16 cellular contexts compared by ENCODE assay signal in the genomic region with DNA sequence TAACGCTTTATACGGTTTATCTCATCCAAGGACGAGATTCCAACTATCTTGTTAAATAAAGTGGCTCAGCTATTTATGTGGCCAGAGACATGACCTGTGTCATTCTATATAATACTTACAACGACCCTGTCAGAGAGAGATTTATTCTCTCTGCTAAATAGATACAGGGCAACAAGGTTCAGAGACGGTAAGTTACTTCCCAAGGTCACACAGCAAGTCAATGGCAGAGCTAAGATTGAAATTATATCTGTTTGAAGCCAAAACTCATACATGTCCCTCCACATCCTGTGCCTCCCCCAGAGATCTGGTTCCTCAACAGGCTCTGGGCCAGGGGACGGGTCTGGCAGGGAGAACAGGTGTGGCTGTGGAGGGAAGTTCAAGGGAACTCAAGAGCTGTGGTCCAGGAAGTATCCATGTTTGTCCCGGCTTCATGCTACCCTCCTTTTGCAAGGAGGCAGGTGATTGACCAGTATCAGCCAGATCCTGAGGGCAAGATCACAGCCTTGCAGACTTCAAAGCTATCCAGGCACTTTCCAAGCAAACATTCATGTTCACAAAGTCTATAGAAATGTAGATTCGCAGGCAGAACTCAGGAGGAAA.
DNase-seq lines count a peak whose midpoint lies in the region; ATAC-seq and TF ChIP-seq lines count a peak whose summit lies in the region.
"Had no signal": no experiment of that assay in that cellular context is flagged by ENCODE, and none has a peak within 500 bp of the region (broad histone marks: within the 10 kb centered on the region; RNA-seq: fewer than 3 reads in every experiment).

No MANE protein-coding gene starts in this region.

- H3K27me3 Mint-ChIP-seq in CD14-positive monocyte (ENCODE audit: low read depth in 3 of 3) (peaks cover 0 to 2% (median 2%) of the 10 kb centered on the region in 3 donors), HFFc6 (ENCODE audit: insufficient read depth) (no peaks in the 10 kb centered on the region; the same call in 1 of the 2 replicates)
- H3K27me3 Mint-ChIP-seq: stimulated activated memory B cell treated with anti-CD40 and anti-IgM and Interleukin-4, amounts not matched to agents 10 μg/mL and 1 μg/mL and 100 μg/mL, for 72 hours had no signal

- H3K9me3 ChIP-seq in parathyroid adenoma (ENCODE audit: control insufficient read depth, low read length) (no peaks in the 10 kb centered on the region), lower lobe of right lung (peaks cover 4% of the 10 kb centered on the region)
- H3K9me3 ChIP-seq: SJSA1 had no signal

- H3K36me3 ChIP-seq in parathyroid adenoma (ENCODE audit: control insufficient read depth, insufficient read depth, low read length): no peaks in the 10 kb centered on the region
- no peaks in the 10 kb centered on the region for H3K36me3 ChIP-seq in lower lobe of right lung
- H3K36me3 ChIP-seq: adrenal gland, SJSA1, transverse colon had no signal

- ATAC-seq in lower lobe of right lung: no peak

- H3K4me3 ChIP-seq in parathyroid adenoma (ENCODE audit: low read depth, low read length) (no peak overlapping the region), lower lobe of right lung (no peak overlapping the region)
- H3K4me3 ChIP-seq: adrenal gland, SJSA1, skin epidermis, transverse colon had no signal

- H3K27me3 ChIP-seq in parathyroid adenoma (ENCODE audit: control insufficient read depth, insufficient read depth, low read length) (no peaks in the 10 kb centered on the region), lower lobe of right lung (ENCODE audit: low read depth) (no peaks in the 10 kb centered on the region)
- H3K27me3 ChIP-seq: SJSA1, transverse colon had no signal

- H3K9me3 Mint-ChIP-seq in CD14-positive monocyte: peaks cover 2 to 6% (median 3%) of the 10 kb centered on the region in 7 donors
- peaks cover 11% of the 10 kb centered on the region for H3K9me3 Mint-ChIP-seq in HFFc6

- no peak overlapping the region for H2AFZ ChIP-seq in parathyroid adenoma

- no peak for DNase-seq in CD14-positive monocyte (ENCODE audit: low spot score)
- DNase-seq in HFFc6: no peak
- peak; percentile 42 for DNase-seq in activated CD8-positive, alpha-beta memory T cell treated with anti-CD3 and anti-CD28 coated beads, Interleukin-2, amount 50 U/mL, for 48 hours
- DNase-seq in cortex of kidney (lab: John Stamatoyannopoulos, UW): no peak
- DNase-seq in effector CD4-positive, alpha-beta T cell: no peak
- DNase-seq in lower lobe of right lung: no peak
- DNase-seq: NCI-H226 had no signal

- H3K4me1 Mint-ChIP-seq in CD14-positive monocyte (peaks cover 24% of the 10 kb centered on the region), HFFc6 (ENCODE audit: low read depth) (no peaks in the 10 kb centered on the region)
- H3K4me1 Mint-ChIP-seq: nephron progenitor cell had no signal

- H3K36me3 Mint-ChIP-seq in CD14-positive monocyte (peaks cover 0 to 1% of the 10 kb centered on the region in 2 donors), HFFc6 (ENCODE audit: low read depth) (peaks cover 2% of the 10 kb centered on the region)
- H3K36me3 Mint-ChIP-seq: CD4-positive, CD25-positive, alpha-beta regulatory T cell had no signal

- H3K4me3 Mint-ChIP-seq in CD14-positive monocyte: no peak overlapping the region
- H3K4me3 Mint-ChIP-seq in HFFc6: no peak overlapping the region
- H3K4me3 Mint-ChIP-seq: activated T-cell treated with anti-CD3 and anti-CD28 coated beads, Interleukin-2, amount 50 U/mL, for 72 hours; CD4-positive, CD25-positive, alpha-beta regulatory T cell; nephron progenitor cell; stimulated activated memory B cell treated with anti-CD40 and anti-IgM and Interleukin-4, amounts not matched to agents 10 μg/mL and 1 μg/mL and 100 μg/mL, for 72 hours had no signal

- TF ChIP-seq CTCF in CD14-positive monocyte (IDR thresholded peaks at IDR 0.05) (peak; percentile 48), HFFc6 (IDR thresholded peaks at IDR 0.05) (peak; percentile 43), parathyroid adenoma (IDR thresholded peaks at IDR 0.05) (no peak), lower lobe of right lung (IDR thresholded peaks at IDR 0.05) (no peak)

- H3K27ac ChIP-seq in parathyroid adenoma (no peak overlapping the region), lower lobe of right lung (no peak overlapping the region)
- H3K27ac ChIP-seq: adrenal gland, SJSA1, transverse colon had no signal

- H3K79me2 ChIP-seq in parathyroid adenoma: no peaks in the 10 kb centered on the region

- H3K4me2 ChIP-seq in parathyroid adenoma (ENCODE audit: low read length): peak overlapping the region; percentile 44

- intact Hi-C loops in CD14-positive monocyte (cut with micrococcal nuclease) (loop anchor here (5.0 kb wide), 2 partner anchors 500 to 540 kb away; no protein-coding TSS in a partner anchor), lower lobe of right lung (cut with DNase I) (loop anchor here (10.0 kb wide), 1 partner anchor 543 kb away; no protein-coding TSS in a partner anchor)

- H3K27ac Mint-ChIP-seq in CD14-positive monocyte: no peak overlapping the region
- no peak overlapping the region for H3K27ac Mint-ChIP-seq in HFFc6
- H3K27ac Mint-ChIP-seq: activated T-cell treated with anti-CD3 and anti-CD28 coated beads, Interleukin-2, amount 50 U/mL, for 72 hours; nephron progenitor cell; stimulated activated memory B cell treated with anti-CD40 and anti-IgM and Interleukin-4, amounts not matched to agents 10 μg/mL and 1 μg/mL and 100 μg/mL, for 72 hours had no signal

- H3K4me1 ChIP-seq in parathyroid adenoma: peaks cover 2% of the 10 kb centered on the region
- peaks cover 3% of the 10 kb centered on the region for H3K4me1 ChIP-seq in lower lobe of right lung
- H3K4me1 ChIP-seq: adrenal gland, SJSA1, transverse colon had no signal

- H3K9ac ChIP-seq in parathyroid adenoma: no peak overlapping the region

Comparison
In these comparisons a context has a peak if more than half of its experiments do, and no peak if none do; other contexts are left out.
1. CTCF ChIP-seq: peak in CD14-positive monocyte (single experiment) and HFFc6 (single experiment); none in parathyroid adenoma (single experiment) and lower lobe of right lung (single experiment).